1 cellular context compared by ENCODE assay signal in genomic region chr1:114745351-114745750, GRCh38.
TF ChIP-seq lines count a peak whose summit lies in the region.

No MANE protein-coding gene starts in this region.

TF ChIP-seq in K562, 482 proteins besides CTCF, POLR2A, EP300 and RAD21:
- TF ChIP-seq ZNF740 (CRISPR knock-in tag; IDR thresholded peaks at IDR 0.05) (no peak), ZNF740 (tag; IDR thresholded peaks at IDR 0.05) (no peak), GTF2B (IDR thresholded peaks at IDR 0.05; ENCODE audit: extremely low read depth, insufficient read length) (no peak), ZBTB49 (CRISPR knock-in tag; IDR thresholded peaks at IDR 0.05; ENCODE audit: borderline replicate concordance) (no peak), PREB (CRISPR knock-in tag; IDR thresholded peaks at IDR 0.05) (no peak)
TF ChIP-seq in K562: peak in this region for 0.
